ENCODE assay signal across 8 cellular contexts in genomic region chr3:170357920-170358854, GRCh38. TPM values are rescaled to one million over a fixed set of nuclear protein-coding genes. Genes with fewer than 3 reads are reported as not detected.
DNase-seq lines count a peak whose midpoint lies in the region; ATAC-seq and TF ChIP-seq lines count a peak whose summit lies in the region.

No MANE protein-coding gene starts in this region.

- no peak overlapping the region for H2AFZ ChIP-seq in OCI-LY3 (ENCODE audit: low read depth, low read length)

- H3K79me2 ChIP-seq in OCI-LY3 (ENCODE audit: low read length): peaks cover 63% of the 10 kb centered on the region

- no peaks in the 10 kb centered on the region for H3K9me3 ChIP-seq in OCI-LY3 (ENCODE audit: insufficient read depth, low read length)

- peak; percentile 47 for TF ChIP-seq CTCF in OCI-LY3 (IDR thresholded peaks at IDR 0.05; ENCODE audit: low read depth, low read length)
- peak; percentile 30 for TF ChIP-seq CTCF in fibroblast of mammary gland (conservative IDR thresholded peaks at IDR 0.05; ENCODE audit: control insufficient read depth, insufficient read depth, low read depth, low read length)
- TF ChIP-seq CTCF in nephron (IDR thresholded peaks at IDR 0.05; ENCODE audit: unreplicated experiment in 3 of 3): peak in 2 of 3 experiments; percentile 40 to 44

- H3K36me3 ChIP-seq in OCI-LY3 (replicated peaks; ENCODE audit: low read depth, low read length): peaks cover 38% of the 10 kb centered on the region

- ATAC-seq in GM18502 (IDR thresholded peaks at IDR 0.05; ENCODE audit: poor library complexity, unreplicated experiment) (peak; percentile 12), HG03342 (IDR thresholded peaks at IDR 0.05; ENCODE audit: unreplicated experiment) (peak; percentile 9)
- peak; percentile 17 for ATAC-seq in stimulated activated naive CD8-positive, alpha-beta T cell treated with anti-CD3 and anti-CD28 coated beads, Interleukin-15, Interleukin-2, amounts not matched to agents 100 U/mL and 50 U/mL, for 24 hours

- peaks cover 47% of the 10 kb centered on the region for H3K4me1 Mint-ChIP-seq in activated T-helper 1 cell treated with anti-CD3 and anti-CD28 coated beads, Interleukin-12 subunit alpha, Interleukin-12 subunit beta, Interleukin-2, Interleukin-4 antibody, amounts not matched to agents 30 ng/mL and 10 ng/mL and 1 ng/mL, durations not matched to agents 14 hours and 24 hours and 36 hours (ENCODE audit: low read depth)
- H3K4me1 Mint-ChIP-seq in nephron: peaks cover 63% of the 10 kb centered on the region

- H3K27me3 ChIP-seq in OCI-LY3 (ENCODE audit: low read depth, low read length): no peaks in the 10 kb centered on the region

- H3K4me1 ChIP-seq in OCI-LY3 (ENCODE audit: low read length): peaks cover 61% of the 10 kb centered on the region

- peak; percentile 80 for DNase-seq in A172 (ENCODE audit: low spot score)
- DNase-seq in activated T-helper 1 cell treated with anti-CD3 and anti-CD28 coated beads, Interleukin-12 subunit alpha, Interleukin-12 subunit beta, Interleukin-2, Interleukin-4 antibody, amounts not matched to agents 30 ng/mL and 10 ng/mL and 1 ng/mL, durations not matched to agents 14 hours and 24 hours and 36 hours (ENCODE audit: low spot score): peak; percentile 63
- DNase-seq in fibroblast of mammary gland (ENCODE audit: low read depth): peak; percentile 43
- peak; percentile 85 for DNase-seq in stimulated activated naive CD8-positive, alpha-beta T cell treated with anti-CD3 and anti-CD28 coated beads, Interleukin-15, Interleukin-2, amounts not matched to agents 100 U/mL and 50 U/mL, for 24 hours

- peaks cover 32% of the 10 kb centered on the region for H4K20me1 ChIP-seq in OCI-LY3 (ENCODE audit: insufficient read depth, low read length)

- peaks cover 9% of the 10 kb centered on the region for H3K27me3 Mint-ChIP-seq in activated T-helper 1 cell treated with anti-CD3 and anti-CD28 coated beads, Interleukin-12 subunit alpha, Interleukin-12 subunit beta, Interleukin-2, Interleukin-4 antibody, amounts not matched to agents 30 ng/mL and 10 ng/mL and 1 ng/mL, durations not matched to agents 14 hours and 24 hours and 36 hours (ENCODE audit: insufficient read depth)
- H3K27me3 Mint-ChIP-seq in nephron (ENCODE audit: low read depth): no peaks in the 10 kb centered on the region

- peak overlapping the region; percentile 75 for H3K4me2 ChIP-seq in OCI-LY3 (ENCODE audit: low read length)

- intact Hi-C loops in activated T-helper 1 cell treated with anti-CD3 and anti-CD28 coated beads, Interleukin-12 subunit alpha, Interleukin-12 subunit beta, Interleukin-2, Interleukin-4 antibody, amounts not matched to agents 30 ng/mL and 10 ng/mL and 1 ng/mL, durations not matched to agents 14 hours and 24 hours and 36 hours (cut with micrococcal nuclease): loop anchor here (1.0 to 10.0 kb wide), 13 partner anchors 81 to 1679 kb away; partner anchors contain the start of genes EIF5A2, FNDC3B, GPR160 and MYNN

- H3K36me3 Mint-ChIP-seq in activated T-helper 1 cell treated with anti-CD3 and anti-CD28 coated beads, Interleukin-12 subunit alpha, Interleukin-12 subunit beta, Interleukin-2, Interleukin-4 antibody, amounts not matched to agents 30 ng/mL and 10 ng/mL and 1 ng/mL, durations not matched to agents 14 hours and 24 hours and 36 hours (ENCODE audit: low read depth): peaks cover 27% of the 10 kb centered on the region
- peaks cover 46% of the 10 kb centered on the region for H3K36me3 Mint-ChIP-seq in nephron (ENCODE audit: low read depth)

- no peaks in the 10 kb centered on the region for H3K9me3 Mint-ChIP-seq in activated T-helper 1 cell treated with anti-CD3 and anti-CD28 coated beads, Interleukin-12 subunit alpha, Interleukin-12 subunit beta, Interleukin-2, Interleukin-4 antibody, amounts not matched to agents 30 ng/mL and 10 ng/mL and 1 ng/mL, durations not matched to agents 14 hours and 24 hours and 36 hours
- H3K9me3 Mint-ChIP-seq in nephron: peaks cover 2% of the 10 kb centered on the region

- peak overlapping the region; percentile 91 for H3K4me3 Mint-ChIP-seq in activated T-helper 1 cell treated with anti-CD3 and anti-CD28 coated beads, Interleukin-12 subunit alpha, Interleukin-12 subunit beta, Interleukin-2, Interleukin-4 antibody, amounts not matched to agents 30 ng/mL and 10 ng/mL and 1 ng/mL, durations not matched to agents 14 hours and 24 hours and 36 hours
- peak overlapping the region; percentile 94 to 97 (median 96) for H3K4me3 Mint-ChIP-seq in nephron

- peak overlapping the region; percentile 98 for H3K27ac Mint-ChIP-seq in activated T-helper 1 cell treated with anti-CD3 and anti-CD28 coated beads, Interleukin-12 subunit alpha, Interleukin-12 subunit beta, Interleukin-2, Interleukin-4 antibody, amounts not matched to agents 30 ng/mL and 10 ng/mL and 1 ng/mL, durations not matched to agents 14 hours and 24 hours and 36 hours
- peak overlapping the region; percentile 96 to 99 (median 99) for H3K27ac Mint-ChIP-seq in nephron

- H3K9ac ChIP-seq in OCI-LY3 (ENCODE audit: low read length): peak overlapping the region; percentile 96

- H3K4me3 ChIP-seq in OCI-LY3 (ENCODE audit: low read length) (peak overlapping the region; percentile 88), fibroblast of mammary gland (ENCODE audit: control insufficient read depth, low read depth, low read length) (peak overlapping the region; percentile 74)

- peak overlapping the region; percentile 99 for H3K27ac ChIP-seq in OCI-LY3 (ENCODE audit: low read length)

RNA-seq across cellular contexts. Expression of gene SKIL, which starts 0.7 kb away (rescaled TPM):
- 51.3 and 56.8 TPM in 2 replicates for total RNA-seq in A172 (2014; rRNA removed; shearing (Covaris generic))
- 27.5 and 29.4 TPM in 2 replicates for total RNA-seq in activated T-helper 1 cell treated with anti-CD3 and anti-CD28 coated beads, Interleukin-12 subunit alpha, Interleukin-12 subunit beta, Interleukin-2, Interleukin-4 antibody, amounts not matched to agents 30 ng/mL and 10 ng/mL and 1 ng/mL, durations not matched to agents 14 hours and 24 hours and 36 hours

Comparison
In these comparisons a context has a peak if more than half of its experiments do, and no peak if none do; other contexts are left out.
1. Peak in every context shown above with its lines: DNase-seq, ATAC-seq, H3K4me3 ChIP-seq and H3K27ac ChIP-seq.